ENCODE assay signal across 31 cellular contexts in genomic region chr1:245292141-245292540, GRCh38.
"Had no signal": no experiment of that assay in that cellular context is flagged by ENCODE, and none has a peak within 500 bp of the region (broad histone marks: within the 10 kb centered on the region; RNA-seq: fewer than 3 reads in every experiment).

No MANE protein-coding gene starts in this region.

- H3K36me3 Mint-ChIP-seq: activated naive CD4-positive, alpha-beta T cell treated with anti-CD3 and anti-CD28 coated beads, Interleukin-2, amount 50 U/mL, for 24 hours; activated naive CD8-positive, alpha-beta T cell treated with anti-CD3 and anti-CD28 coated beads for 36 hours had no signal

- H3K4me1 ChIP-seq: adrenal gland, body of pancreas, foreskin keratinocyte, gastrocnemius medialis had no signal

- H3K9me3 ChIP-seq: adrenal gland, body of pancreas, gastrocnemius medialis, heart left ventricle had no signal

- H3K36me3 ChIP-seq: adrenal gland, gastrocnemius medialis, heart left ventricle had no signal

- H3K27ac Mint-ChIP-seq: activated CD4-positive, alpha-beta memory T cell treated with anti-CD3 and anti-CD28 coated beads, Interleukin-2, amount 10 ng/mL, durations not matched to agents 7 days and 5 days; activated CD4-positive, alpha-beta T cell treated with anti-CD3 and anti-CD28 coated beads for 36 hours; activated CD4-positive, alpha-beta T cell treated with anti-CD3 and anti-CD28 coated beads, Interleukin-2, amount 10 ng/mL, durations not matched to agents 24 days and 14 days; activated naive CD4-positive, alpha-beta T cell treated with anti-CD3 and anti-CD28 coated beads for 36 hours; activated naive CD4-positive, alpha-beta T cell treated with anti-CD3 and anti-CD28 coated beads, Interleukin-2, amount 50 U/mL, for 24 hours; activated naive CD8-positive, alpha-beta T cell treated with anti-CD3 and anti-CD28 coated beads for 36 hours; activated naive CD8-positive, alpha-beta T cell treated with anti-CD3 and anti-CD28 coated beads, Interleukin-2, amount 50 U/mL, for 24 hours; activated T-helper 1 cell treated with anti-CD3 and anti-CD28 coated beads, Interleukin-12 subunit alpha, Interleukin-12 subunit beta, Interleukin-2, Interleukin-4 antibody, amounts not matched to agents 30 ng/mL and 10 ng/mL and 1 ng/mL, durations not matched to agents 14 hours and 24 hours and 36 hours; activated T-helper 2 cell treated with anti-CD3 and anti-CD28 coated beads, Interferon-gamma antibody, Interleukin-2, Interleukin-4, amounts not matched to agents 10 μg/mL and 5 μg/mL and 100 μg/mL, durations not matched to agents 14 hours and 24 hours and 36 hours; dendritic cell treated with granulocyte-macrophage colony-stimulating factor and Interleukin-4, amounts not matched to agents 40 ng/mL and 50 ng/mL, for 4 days had no signal

- DNase-seq: activated CD4-positive, alpha-beta memory T cell treated with anti-CD3 and anti-CD28 coated beads, Interleukin-2, amount 10 ng/mL, durations not matched to agents 7 days and 5 days; activated CD4-positive, alpha-beta T cell treated with anti-CD3 and anti-CD28 coated beads for 36 hours; activated CD4-positive, alpha-beta T cell treated with anti-CD3 and anti-CD28 coated beads, Interleukin-2, amount 10 ng/mL, durations not matched to agents 24 days and 14 days; activated CD4-positive, CD25-positive, alpha-beta regulatory T cell; activated CD4-positive, CD25-positive, alpha-beta regulatory T cell treated with anti-CD3 and anti-CD28 coated beads, Interleukin-2, amount 50 U/mL, for 72 hours; activated CD8-positive, alpha-beta memory T cell treated with anti-CD3 and anti-CD28 coated beads for 24 hours; activated effector memory CD4-positive, alpha-beta T cell treated with anti-CD3 and anti-CD28 coated beads, Interleukin-2, amount 50 U/mL, for 16 hours; activated naive CD4-positive, alpha-beta T cell treated with anti-CD3 and anti-CD28 coated beads for 36 hours; activated naive CD8-positive, alpha-beta T cell treated with anti-CD3 and anti-CD28 coated beads for 36 hours; activated naive CD8-positive, alpha-beta T cell treated with anti-CD3 and anti-CD28 coated beads, Interleukin-2, amount 50 U/mL, for 24 hours; activated T-cell treated with anti-CD3 and anti-CD28 coated beads, Interleukin-2, amount 50 U/mL, for 1 hour; activated T-cell treated with anti-CD3 and anti-CD28 coated beads, Interleukin-2, amount 50 U/mL, for 48 hours; adrenal gland; amygdala; aorta; body of pancreas; dorsolateral prefrontal cortex; effector memory CD4-positive, alpha-beta T cell; endodermal cell; foreskin keratinocyte; gastrocnemius medialis; glutamatergic neuron; heart left ventricle; T-helper 2 cell had no signal

- H3K4me3 ChIP-seq: adrenal gland, body of pancreas, coronary artery, dorsolateral prefrontal cortex, gastrocnemius medialis, heart left ventricle had no signal

- H3K27me3 Mint-ChIP-seq: activated CD4-positive, alpha-beta memory T cell treated with anti-CD3 and anti-CD28 coated beads, Interleukin-2, amount 10 ng/mL, durations not matched to agents 7 days and 5 days; activated CD4-positive, alpha-beta T cell treated with anti-CD3 and anti-CD28 coated beads, Interleukin-2, amount 10 ng/mL, durations not matched to agents 24 days and 14 days had no signal

- H3K27ac ChIP-seq: adrenal gland, body of pancreas, coronary artery, dorsolateral prefrontal cortex, foreskin keratinocyte, gastrocnemius medialis, heart left ventricle had no signal

- H3K9me3 Mint-ChIP-seq: activated CD4-positive, alpha-beta memory T cell treated with anti-CD3 and anti-CD28 coated beads, Interleukin-2, amount 10 ng/mL, durations not matched to agents 7 days and 5 days; activated CD4-positive, alpha-beta T cell treated with anti-CD3 and anti-CD28 coated beads, Interleukin-2, amount 10 ng/mL, durations not matched to agents 24 days and 14 days; activated naive CD4-positive, alpha-beta T cell treated with anti-CD3 and anti-CD28 coated beads for 36 hours; activated naive CD4-positive, alpha-beta T cell treated with anti-CD3 and anti-CD28 coated beads, Interleukin-2, amount 50 U/mL, for 24 hours; activated naive CD8-positive, alpha-beta T cell treated with anti-CD3 and anti-CD28 coated beads for 36 hours; activated naive CD8-positive, alpha-beta T cell treated with anti-CD3 and anti-CD28 coated beads, Interleukin-2, amount 50 U/mL, for 24 hours; activated T-helper 1 cell treated with anti-CD3 and anti-CD28 coated beads, Interleukin-12 subunit alpha, Interleukin-12 subunit beta, Interleukin-2, Interleukin-4 antibody, amounts not matched to agents 30 ng/mL and 10 ng/mL and 1 ng/mL, durations not matched to agents 14 hours and 24 hours and 36 hours; activated T-helper 2 cell treated with anti-CD3 and anti-CD28 coated beads, Interferon-gamma antibody, Interleukin-2, Interleukin-4, amounts not matched to agents 10 μg/mL and 5 μg/mL and 100 μg/mL, durations not matched to agents 14 hours and 24 hours and 36 hours; central memory CD8-positive, alpha-beta T cell; dendritic cell treated with granulocyte-macrophage colony-stimulating factor and Interleukin-4, amounts not matched to agents 40 ng/mL and 50 ng/mL, for 4 days; endodermal cell had no signal

- H3K27me3 ChIP-seq: adrenal gland, body of pancreas, foreskin keratinocyte, gastrocnemius medialis had no signal

- H3K4me3 Mint-ChIP-seq: activated CD4-positive, alpha-beta memory T cell treated with anti-CD3 and anti-CD28 coated beads, Interleukin-2, amount 10 ng/mL, durations not matched to agents 7 days and 5 days; activated CD4-positive, alpha-beta T cell treated with anti-CD3 and anti-CD28 coated beads for 36 hours; activated CD4-positive, alpha-beta T cell treated with anti-CD3 and anti-CD28 coated beads, Interleukin-2, amount 10 ng/mL, durations not matched to agents 24 days and 14 days; activated naive CD4-positive, alpha-beta T cell treated with anti-CD3 and anti-CD28 coated beads for 36 hours; activated naive CD4-positive, alpha-beta T cell treated with anti-CD3 and anti-CD28 coated beads, Interleukin-2, amount 50 U/mL, for 24 hours; activated naive CD8-positive, alpha-beta T cell treated with anti-CD3 and anti-CD28 coated beads for 36 hours; activated naive CD8-positive, alpha-beta T cell treated with anti-CD3 and anti-CD28 coated beads, Interleukin-2, amount 50 U/mL, for 24 hours; activated T-helper 1 cell treated with anti-CD3 and anti-CD28 coated beads, Interleukin-12 subunit alpha, Interleukin-12 subunit beta, Interleukin-2, Interleukin-4 antibody, amounts not matched to agents 30 ng/mL and 10 ng/mL and 1 ng/mL, durations not matched to agents 14 hours and 24 hours and 36 hours; central memory CD8-positive, alpha-beta T cell; dendritic cell treated with granulocyte-macrophage colony-stimulating factor and Interleukin-4, amounts not matched to agents 40 ng/mL and 50 ng/mL, for 4 days; endodermal cell had no signal

- H3K4me1 Mint-ChIP-seq: activated CD4-positive, alpha-beta memory T cell treated with anti-CD3 and anti-CD28 coated beads, Interleukin-2, amount 10 ng/mL, durations not matched to agents 7 days and 5 days; activated CD4-positive, alpha-beta T cell treated with anti-CD3 and anti-CD28 coated beads for 36 hours; activated CD4-positive, alpha-beta T cell treated with anti-CD3 and anti-CD28 coated beads, Interleukin-2, amount 10 ng/mL, durations not matched to agents 24 days and 14 days; activated naive CD4-positive, alpha-beta T cell treated with anti-CD3 and anti-CD28 coated beads, Interleukin-2, amount 50 U/mL, for 24 hours; activated naive CD8-positive, alpha-beta T cell treated with anti-CD3 and anti-CD28 coated beads for 36 hours; activated naive CD8-positive, alpha-beta T cell treated with anti-CD3 and anti-CD28 coated beads, Interleukin-2, amount 50 U/mL, for 24 hours; central memory CD8-positive, alpha-beta T cell; endodermal cell had no signal

- ATAC-seq: activated CD4-positive, alpha-beta T cell treated with anti-CD3 and anti-CD28 coated beads for 36 hours; activated naive CD8-positive, alpha-beta T cell treated with anti-CD3 and anti-CD28 coated beads, Interleukin-2, amount 50 U/mL, for 24 hours; body of pancreas; esophagus mucosa; foreskin keratinocyte; gastrocnemius medialis had no signal
